ENCODE assay signal across 8 cellular contexts in genomic region chr3:9395570-9396300, GRCh38. TPM values are rescaled to one million over a fixed set of nuclear protein-coding genes. Genes with fewer than 3 reads are reported as not detected.
DNase-seq lines count a peak whose midpoint lies in the region; ATAC-seq, FAIRE-seq and TF ChIP-seq lines count a peak whose summit lies in the region.

No MANE protein-coding gene starts in this region.

- POLR2A ChIA-PET in CD4-positive, alpha-beta T cell (lab: Charles Lee): interaction anchor here (1.0 to 7.3 kb wide), 21 partner anchors 8 to 868 kb away, joined by 3 to 209 read pairs (median 14); partner anchors contain the start of genes ARPC4, JAGN1, MTMR14 and OGG1
- POLR2A ChIA-PET in H1 (lab: Charles Lee; ENCODE audit: partially characterized antibody): interaction anchor here (0.7 to 10.0 kb wide), 32 partner anchors 8 to 424 kb away, joined by 3 to 300 read pairs (median 10); partner anchors contain the start of genes ARPC4, BRPF1 and THUMPD3

- H3K4ac ChIP-seq in H1 (replicated peaks; ENCODE audit: insufficient read length, low read depth, low read length): no peak overlapping the region

- H3K23ac ChIP-seq in H1 (ENCODE audit: insufficient read length): no peak overlapping the region

- H3K9ac ChIP-seq in OCI-LY1 (ENCODE audit: low read length) (peak overlapping the region; percentile 88), H1 (replicated peaks in 1 of 4; ENCODE audit: extremely low read depth in 1 of 4, low read depth in 3 of 4, low read length in 3 of 4) (peak overlapping the region; percentile 89 to 96 (median 93)), neural progenitor cell (peak overlapping the region; percentile 88)

- H3K4me1 Mint-ChIP-seq in CD4-positive, alpha-beta T cell (ENCODE audit: low read depth): peaks cover 78% of the 10 kb centered on the region
- peaks cover 34% of the 10 kb centered on the region for H3K4me1 Mint-ChIP-seq in neural progenitor cell

- H4K8ac ChIP-seq in H1 (ENCODE audit: extremely low read depth, insufficient read depth, low read length): peak overlapping the region; percentile 94; the same call in 1 of the 2 replicates

- peaks cover 85% of the 10 kb centered on the region for H3K79me2 ChIP-seq in OCI-LY1 (ENCODE audit: insufficient read depth, low read length)
- peaks cover 70 to 86% of the 10 kb centered on the region in 2 experiments for H3K79me2 ChIP-seq in H1 (ENCODE audit: control insufficient read depth in 1 of 2, insufficient read depth in 2 of 2, low read length in 2 of 2)
- peaks cover 89% of the 10 kb centered on the region for H3K79me2 ChIP-seq in neural progenitor cell (ENCODE audit: low read depth)

- H2BK20ac ChIP-seq in H1 (ENCODE audit: low read length): no peak overlapping the region

- H3K4me3 Mint-ChIP-seq in CD4-positive, alpha-beta T cell: peak overlapping the region; percentile 95
- H3K4me3 Mint-ChIP-seq in neural progenitor cell: peak overlapping the region; percentile 91

- H3K9me3 ChIP-seq in CD4-positive, alpha-beta T cell (ENCODE audit: control insufficient read depth, low read length): no peaks in the 10 kb centered on the region
- H3K9me3 ChIP-seq in OCI-LY1 (ENCODE audit: low read length) (no peaks in the 10 kb centered on the region), H1 (ENCODE audit: insufficient read depth in 2 of 2, low read depth in 1 of 2, low read length in 1 of 2) (no peaks in the 10 kb centered on the region), neural progenitor cell (ENCODE audit: low read depth) (no peaks in the 10 kb centered on the region)

- TF ChIP-seq POLR2A in H1 (IDR thresholded peaks at IDR 0.05; ENCODE audit: control extremely low read depth in 1 of 2, low read depth in 2 of 2, low read length in 2 of 2): no peak; a peak in 1 of 3 replicates

- WGBS in H1 (ENCODE audit: extremely low coverage in 1 of 2, insufficient coverage in 1 of 2, insufficient read length in 1 of 2, insufficient replicate concordance in 2 of 2, low coverage in 1 of 2, low lambda C conversion rate in 2 of 2, missing lambda C conversion rate in 1 of 2), 2 experiments: 14% methylated on average over 15 of the region's 15 CpGs; no CpG with 5 or more reads in 1 of the 2 experiments

- peak overlapping the region; percentile 89 for H3K4me3 ChIP-seq in OCI-LY1 (ENCODE audit: low read depth, low read length, poor library complexity, severe bottlenecking)
- H3K4me3 ChIP-seq in H1 (ENCODE audit: extremely low read depth in 1 of 4, insufficient read depth in 2 of 4, low read depth in 3 of 4, low read length in 4 of 4): peak overlapping the region; percentile 80 to 93 (median 87)
- peak overlapping the region; percentile 77 for H3K4me3 ChIP-seq in neural progenitor cell

- H3F3A ChIP-seq in OCI-LY1 (ENCODE audit: insufficient read depth, low read length) (no peaks in the 10 kb centered on the region), neural progenitor cell (ENCODE audit: low read depth) (peaks cover 71% of the 10 kb centered on the region)

- H3K27me3 Mint-ChIP-seq in CD4-positive, alpha-beta T cell: no peaks in the 10 kb centered on the region
- peaks cover 7% of the 10 kb centered on the region for H3K27me3 Mint-ChIP-seq in neural progenitor cell (ENCODE audit: insufficient read depth, low read depth)

- TF ChIP-seq EP300 in H1 (IDR thresholded peaks at IDR 0.05; ENCODE audit: borderline replicate concordance in 1 of 2, low read depth in 2 of 2, low read length in 2 of 2): no peak

- no peak overlapping the region for H4K91ac ChIP-seq in H1 (replicated peaks; ENCODE audit: insufficient read length, low read length)

- H2BK12ac ChIP-seq in H1 (ENCODE audit: low read depth, low read length): no peak overlapping the region

- H3K9me2 ChIP-seq in OCI-LY1 (ENCODE audit: low read depth, low read length): no peaks in the 10 kb centered on the region

- FAIRE-seq in H1 (lab: Jason Lieb, UNC): no peak

- peak overlapping the region; percentile 66 for H3K56ac ChIP-seq in H1 (replicated peaks; ENCODE audit: insufficient read length, low read depth, low read length)

- peak overlapping the region; percentile 77 for H3K4me2 ChIP-seq in OCI-LY1 (ENCODE audit: low read length)
- peak overlapping the region; percentile 81 to 89 for H3K4me2 ChIP-seq in H1 (ENCODE audit: insufficient read depth in 1 of 2, low read depth in 2 of 2, low read length in 2 of 2)
- peak overlapping the region; percentile 79 for H3K4me2 ChIP-seq in neural progenitor cell

- no peaks in the 10 kb centered on the region for H3K27me3 ChIP-seq in CD4-positive, alpha-beta T cell (ENCODE audit: control insufficient read depth, insufficient read depth, low read length)
- H3K27me3 ChIP-seq in OCI-LY1 (ENCODE audit: insufficient read depth, low read length): no peaks in the 10 kb centered on the region
- H3K27me3 ChIP-seq in H1 (replicated peaks in 1 of 4; ENCODE audit: control insufficient read depth in 3 of 4, extremely low read depth in 1 of 4, insufficient read depth in 3 of 4, low read length in 3 of 4): no peaks in the 10 kb centered on the region
- H3K27me3 ChIP-seq in neural progenitor cell: no peaks in the 10 kb centered on the region

- H3K4me1 ChIP-seq in OCI-LY1 (ENCODE audit: insufficient read depth, low read length, severe bottlenecking) (peaks cover 36% of the 10 kb centered on the region), H1 (replicated peaks in 1 of 4; ENCODE audit: control insufficient read depth in 3 of 4, insufficient read depth in 4 of 4, low read length in 3 of 4) (peaks cover 4 to 14% (median 9%) of the 10 kb centered on the region in 4 experiments; a peak in 6 of 7 replicates), neural progenitor cell (peaks cover 24% of the 10 kb centered on the region)

- ATAC-seq in CD4-positive, alpha-beta T cell (ENCODE audit: poor library complexity): no peak
- no peak for ATAC-seq in GM21390 (IDR thresholded peaks at IDR 0.05; ENCODE audit: unreplicated experiment)
- ATAC-seq in GM21381 (IDR thresholded peaks at IDR 0.05; ENCODE audit: unreplicated experiment): no peak

- peak overlapping the region; percentile 1; the same call in 1 of the 2 replicates for H3K18ac ChIP-seq in H1 (ENCODE audit: extremely low read depth, low read length)

- no peak overlapping the region for H2AK5ac ChIP-seq in H1 (ENCODE audit: low read depth, low read length)

- peaks cover 16% of the 10 kb centered on the region for H3K23me2 ChIP-seq in H1 (ENCODE audit: low read depth, low read length)

- H3K36me3 ChIP-seq in OCI-LY1 (ENCODE audit: insufficient read depth, low read length) (peaks cover 59% of the 10 kb centered on the region), H1 (ENCODE audit: control insufficient read depth in 2 of 4, insufficient read depth in 4 of 4, low read length in 3 of 4) (peaks cover 11 to 44% (median 29%) of the 10 kb centered on the region in 4 experiments; a peak in 7 of 8 replicates), neural progenitor cell (peaks cover 19% of the 10 kb centered on the region)

- no peak overlapping the region for H3K14ac ChIP-seq in H1 (ENCODE audit: insufficient read length)

- no peaks in the 10 kb centered on the region for H3K9me3 Mint-ChIP-seq in CD4-positive, alpha-beta T cell
- H3K9me3 Mint-ChIP-seq in neural progenitor cell: no peaks in the 10 kb centered on the region

- peak overlapping the region; percentile 95 for H3K27ac ChIP-seq in CD4-positive, alpha-beta T cell (ENCODE audit: low read depth, low read length)
- H3K27ac ChIP-seq in OCI-LY1 (ENCODE audit: low read depth, low read length, poor library complexity, severe bottlenecking) (peak overlapping the region; percentile 87), H1 (ENCODE audit: low read depth, low read length) (peak overlapping the region; percentile 89), neural progenitor cell (peak overlapping the region; percentile 100)

- TF ChIP-seq RAD21 in H1 (IDR thresholded peaks at IDR 0.05 in 1 of 2, conservative IDR thresholded peaks at IDR 0.05 in 1 of 2; ENCODE audit: low read depth in 2 of 2, low read length in 2 of 2): no peak

- H4K5ac ChIP-seq in H1 (ENCODE audit: insufficient read length, low read depth, low read length): peak overlapping the region; percentile 14

- peak overlapping the region; percentile 57; the same call in 1 of the 2 replicates for H2BK5ac ChIP-seq in H1 (ENCODE audit: low read depth, low read length)

- no peak overlapping the region for H2BK15ac ChIP-seq in H1 (ENCODE audit: low read length)

- H2AFZ ChIP-seq in OCI-LY1 (ENCODE audit: low read length) (no peak overlapping the region), H1 (ENCODE audit: low read length) (no peak overlapping the region), neural progenitor cell (replicated peaks) (peak overlapping the region; percentile 21)

- DNase-seq in CD4-positive, alpha-beta T cell: no peak
- DNase-seq in H1 (ENCODE audit: low read depth in 1 of 2, low spot score in 2 of 2) (no peak), neural progenitor cell (ENCODE audit: low spot score) (no peak), HCEC 1CT (no peak), posterior vena cava (ENCODE audit: low spot score) (no peak)

- intact Hi-C loops in CD4-positive, alpha-beta T cell (cut with DNase I, micrococcal nuclease): loop anchor here (2.0 to 5.0 kb wide), 6 partner anchors 15 to 537 kb away; partner anchors contain the start of genes THUMPD3 (in 2 of the 2), ARPC4 (in 1 of the 2), BRPF1 (in 1 of the 2) and CRELD1 (in 1 of the 2)
- intact Hi-C loops in posterior vena cava (cut with DNase I): no loop called here

- no peak for TF ChIP-seq CTCF in CD4-positive, alpha-beta T cell (IDR thresholded peaks at IDR 0.05)
- TF ChIP-seq CTCF in OCI-LY1 (IDR thresholded peaks at IDR 0.05; ENCODE audit: low read length) (no peak), H1 (IDR thresholded peaks at IDR 0.05; ENCODE audit: control extremely low read depth in 1 of 3, insufficient read depth in 1 of 3, low read depth in 1 of 3, low read length in 3 of 3) (no peak), neural progenitor cell (IDR thresholded peaks at IDR 0.05) (no peak)

- H3K27ac Mint-ChIP-seq in CD4-positive, alpha-beta T cell: peak overlapping the region; percentile 99
- H3K27ac Mint-ChIP-seq in neural progenitor cell: peak overlapping the region; percentile 95

- H3K79me1 ChIP-seq in H1 (ENCODE audit: low read depth, low read length): no peaks in the 10 kb centered on the region

- no peak overlapping the region for H2BK120ac ChIP-seq in H1 (replicated peaks; ENCODE audit: low read depth, low read length)

- CTCF ChIA-PET in CD4-positive, alpha-beta T cell (lab: Charles Lee): interaction anchor here (1.0 to 5.3 kb wide), 7 partner anchors 9 to 43 kb away, joined by 3 to 26 read pairs (median 3); partner anchors contain the start of gene THUMPD3
- CTCF ChIA-PET in H1 (lab: Charles Lee; ENCODE audit: partially characterized antibody): interaction anchor here (0.7 to 4.7 kb wide), 5 partner anchors 10 to 424 kb away, joined by 3 to 43 read pairs (median 3); no protein-coding TSS in a partner anchor

- H3K36me3 Mint-ChIP-seq in CD4-positive, alpha-beta T cell (ENCODE audit: low read depth): peaks cover 72% of the 10 kb centered on the region
- H3K36me3 Mint-ChIP-seq in neural progenitor cell: peaks cover 11% of the 10 kb centered on the region

- no peaks in the 10 kb centered on the region for H4K20me1 ChIP-seq in OCI-LY1 (ENCODE audit: insufficient read depth, low read length)
- H4K20me1 ChIP-seq in H1 (replicated peaks in 1 of 2; ENCODE audit: control insufficient read depth in 1 of 2, insufficient read depth in 2 of 2, low read length in 2 of 2): peaks cover 16 to 28% of the 10 kb centered on the region in 2 experiments
- H4K20me1 ChIP-seq in neural progenitor cell (ENCODE audit: low read depth): peaks cover 84% of the 10 kb centered on the region

RNA-seq across cellular contexts. Expression of gene SETD5, which starts 1.7 kb away (rescaled TPM):
- 10 to 100 TPM; 58.5 to 67.6 TPM for total RNA-seq in CD4-positive, alpha-beta T cell
- 223 and 234 TPM in 2 replicates for total RNA-seq in H1 (2021; fragmentation: NEBNext Ultra II Directional; extraction: Animal tissue kit (Norgen Biotek cat#: 25700))
- polyA plus RNA-seq in H1 (2011; rRNA removed): 98.2 and 108 TPM in 2 replicates
- polyA plus RNA-seq in H1 (2011; cell fraction: cytosol; rRNA removed): 119 TPM
- polyA plus RNA-seq in H1 (2011; cell fraction: nucleus; rRNA removed): 455 TPM
- polyA plus RNA-seq in H1 (2012, experiment 1 of 2): 155 to 216 TPM (median 176 TPM) in 4 replicates
- 34.4 TPM for polyA plus RNA-seq in H1 (2012, experiment 2 of 2)
- 232 TPM for polyA plus RNA-seq in H1 (2013, experiment 1 of 2)
- 212 TPM for polyA plus RNA-seq in H1 (2013, experiment 2 of 2)
- 198 and 273 TPM in 2 replicates for polyA minus RNA-seq in H1 (2011; rRNA and poly(A)+ RNA removed)
- 129 TPM for polyA minus RNA-seq in H1 (2011; cell fraction: cytosol; rRNA and poly(A)+ RNA removed)
- 396 TPM for polyA minus RNA-seq in H1 (2011; cell fraction: nucleus; rRNA and poly(A)+ RNA removed)
- total RNA-seq in neural progenitor cell (ENCODE audit: low replicate concordance): 198 TPM in 2 replicates
- total RNA-seq in posterior vena cava: 100 to 1,000 TPM in 1 of 2 donors, 10 to 100 TPM in 1; 95.7 to 101 TPM

RNA-seq across cellular contexts. Expression of gene THUMPD3, which starts 32.9 kb away (rescaled TPM):
- 10 to 100 TPM; 74.2 to 78.0 TPM for total RNA-seq in CD4-positive, alpha-beta T cell
- 62.6 and 68.9 TPM in 2 replicates for total RNA-seq in H1 (2021; fragmentation: NEBNext Ultra II Directional; extraction: Animal tissue kit (Norgen Biotek cat#: 25700))
- polyA plus RNA-seq in H1 (2011; rRNA removed): 16.4 and 26.7 TPM in 2 replicates
- polyA plus RNA-seq in H1 (2011; cell fraction: cytosol; rRNA removed): 31.0 TPM
- 16.1 TPM for polyA plus RNA-seq in H1 (2011; cell fraction: nucleus; rRNA removed)
- polyA plus RNA-seq in H1 (2012, experiment 1 of 2): 49.6 to 67.5 TPM (median 60.3 TPM) in 4 replicates
- 5.7 TPM for polyA plus RNA-seq in H1 (2012, experiment 2 of 2)
- 24.9 TPM for polyA plus RNA-seq in H1 (2013, experiment 1 of 2)
- 29.4 TPM for polyA plus RNA-seq in H1 (2013, experiment 2 of 2)
- polyA minus RNA-seq in H1 (2011; rRNA and poly(A)+ RNA removed): 76.6 and 83.1 TPM in 2 replicates
- 22.8 TPM for polyA minus RNA-seq in H1 (2011; cell fraction: cytosol; rRNA and poly(A)+ RNA removed)
- polyA minus RNA-seq in H1 (2011; cell fraction: nucleus; rRNA and poly(A)+ RNA removed): 34.8 TPM
- 20.5 and 23.9 TPM in 2 replicates for total RNA-seq in neural progenitor cell (ENCODE audit: low replicate concordance)
- 10 to 100 TPM; 28.3 to 39.9 TPM for total RNA-seq in posterior vena cava

Comparison
In these comparisons a context has a peak if more than half of its experiments do, and no peak if none do; other contexts are left out.
1. intact Hi-C loops: an anchor here in CD4-positive, alpha-beta T cell (2.0 to 5.0 kb wide); none called in posterior vena cava.